Comparison of ENCODE assay signal across 8 cellular contexts in the genomic region with DNA sequence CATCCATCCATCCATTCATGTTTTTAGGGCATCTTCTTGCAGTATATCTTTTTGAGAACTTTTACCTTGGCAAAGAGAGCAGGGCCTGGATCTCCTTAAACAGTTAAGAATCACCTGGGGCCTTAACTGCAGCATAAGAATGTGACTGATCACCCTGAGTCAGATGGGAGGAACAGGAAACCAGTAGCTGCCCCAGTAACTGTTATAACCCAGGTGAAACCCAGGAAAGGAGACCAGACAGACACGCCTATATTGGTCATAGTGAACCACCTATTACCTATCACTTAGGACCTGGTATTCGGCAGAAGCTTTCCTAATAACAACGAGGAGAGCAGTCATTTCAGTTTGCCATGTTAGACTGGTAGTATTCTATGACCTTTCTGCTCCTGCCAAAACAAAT.
DNase-seq lines count a peak whose midpoint lies in the region; ATAC-seq and TF ChIP-seq lines count a peak whose summit lies in the region.

No MANE protein-coding gene starts in this region.

- peak; percentile 12 for DNase-seq in ELF-1 (ENCODE audit: low read depth, low spot score)
- peak; percentile 76 for DNase-seq in LoVo (ENCODE audit: low spot score)
- peak; percentile 95 for DNase-seq in kidney glomerular epithelial cell (lab: John Stamatoyannopoulos, UW)
- no peak for DNase-seq in activated effector memory CD4-positive, alpha-beta T cell treated with Interleukin-2 at 50 U/mL for 16 hours
- no peak for DNase-seq in GM20000 (ENCODE audit: low spot score)
- no peak for DNase-seq in activated CD8-positive, alpha-beta memory T cell treated with anti-CD3 and anti-CD28 coated beads, Interleukin-2, amount 50 U/mL, for 4 hours
- no peak for DNase-seq in SKM-1 treated with dmso at 0.1 percent for 144 hours (lab: John Stamatoyannopoulos, UW; ENCODE audit: unreplicated experiment)

- no peak for TF ChIP-seq CTCF in GM20000 (IDR thresholded peaks at IDR 0.05; ENCODE audit: extremely low read depth, missing control alignments)

- peak; percentile 40 for ATAC-seq in GM21526 (IDR thresholded peaks at IDR 0.05; ENCODE audit: low FRiP score, unreplicated experiment)

Comparison
In these comparisons a context has a peak if more than half of its experiments do, and no peak if none do; other contexts are left out.
1. DNase-seq: peak in ELF-1 (single experiment), LoVo (single experiment) and kidney glomerular epithelial cell (single experiment); none in activated effector memory CD4-positive, alpha-beta T cell treated with Interleukin-2 at 50 U/mL for 16 hours (single experiment), GM20000 (single experiment), activated CD8-positive, alpha-beta memory T cell treated with anti-CD3 and anti-CD28 coated beads, Interleukin-2, amount 50 U/mL, for 4 hours (single experiment) and SKM-1 treated with dmso at 0.1 percent for 144 hours (single experiment).